ENCODE assay signal across 27 cellular contexts in the genomic region with DNA sequence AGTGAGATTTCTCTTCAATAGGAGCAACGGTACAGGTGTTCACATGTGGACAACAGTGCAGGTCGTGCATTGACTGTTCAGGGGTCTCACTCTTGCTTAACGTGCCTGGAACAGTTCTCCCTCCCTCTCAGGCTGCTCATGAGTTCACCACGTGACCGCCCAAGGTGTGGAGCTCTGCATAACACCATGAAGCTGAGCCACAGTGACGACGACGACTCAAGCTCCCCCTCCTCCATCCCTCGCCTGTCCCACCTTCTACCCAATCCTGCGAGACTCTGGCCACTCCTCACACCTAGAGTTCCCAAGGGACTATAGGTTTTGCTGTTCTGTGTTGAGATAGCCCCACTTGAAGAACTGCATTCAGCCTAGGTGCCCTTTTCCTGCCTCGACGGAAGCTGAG.
"Had no signal": no experiment of that assay in that cellular context is flagged by ENCODE, and none has a peak within 500 bp of the region (broad histone marks: within the 10 kb centered on the region; RNA-seq: fewer than 3 reads in every experiment).

No MANE protein-coding gene starts in this region.

- DNase-seq: activated CD4-positive, alpha-beta T cell treated with anti-CD3 and anti-CD28 coated beads for 36 hours; activated CD4-positive, alpha-beta T cell treated with anti-CD3 and anti-CD28 coated beads, Interleukin-2, amount 10 ng/mL, durations not matched to agents 7 days and 5 days; activated CD4-positive, alpha-beta T cell treated with anti-CD3 and anti-CD28 coated beads, Interleukin-2, amount 50 U/mL, for 48 hours; activated CD8-positive, alpha-beta T cell treated with anti-CD3 and anti-CD28 coated beads, Interleukin-2, amount 10 ng/mL, durations not matched to agents 7 days and 5 days; activated gamma-delta T cell treated with Interleukin-2 at 50 U/mL for 16 hours; activated naive CD4-positive, alpha-beta T cell treated with anti-CD3 and anti-CD28 coated beads for 36 hours; activated T-cell treated with anti-CD3 and anti-CD28 coated beads for 4 hours; activated T-cell treated with anti-CD3 and anti-CD28 coated beads, Interleukin-2, amount 50 U/mL, for 4 hours; adrenal gland; body of pancreas; Karpas-422; NCI-H1105; NCI-H1417 treated with DMSO at 0.1 percent for 48 hours; NCI-H1694 treated with DMSO at 0.1 percent for 48 hours; NCI-H2029 treated with DMSO at 0.1 percent for 48 hours; NCI-H345; NCI-H524 treated with DMSO at 0.1 percent for 48 hours; NCI-H748 treated with DMSO at 0.1 percent for 48 hours; SHP77; SJCRH30; T1000 had no signal

- H3K36me3 ChIP-seq: adrenal gland, breast epithelium, SJCRH30 had no signal

- H3K27ac Mint-ChIP-seq: activated CD4-positive, alpha-beta T cell treated with anti-CD3 and anti-CD28 coated beads for 36 hours; activated CD4-positive, alpha-beta T cell treated with anti-CD3 and anti-CD28 coated beads, Interleukin-2, amount 10 ng/mL, durations not matched to agents 7 days and 5 days; activated CD8-positive, alpha-beta T cell treated with anti-CD3 and anti-CD28 coated beads, Interleukin-2, amount 10 ng/mL, durations not matched to agents 7 days and 5 days; activated naive CD4-positive, alpha-beta T cell treated with anti-CD3 and anti-CD28 coated beads for 36 hours; activated naive CD4-positive, alpha-beta T cell treated with anti-CD3 and anti-CD28 coated beads, Interleukin-2, amount 50 U/mL, for 72 hours; activated T-helper 1 cell treated with anti-CD3 and anti-CD28 coated beads, Interleukin-12 subunit alpha, Interleukin-12 subunit beta, Interleukin-2, Interleukin-4 antibody, amounts not matched to agents 30 ng/mL and 10 ng/mL and 1 ng/mL, durations not matched to agents 14 hours and 24 hours and 36 hours had no signal

- H3K4me3 Mint-ChIP-seq: activated CD4-positive, alpha-beta T cell treated with anti-CD3 and anti-CD28 coated beads for 36 hours; activated CD4-positive, alpha-beta T cell treated with anti-CD3 and anti-CD28 coated beads, Interleukin-2, amount 10 ng/mL, durations not matched to agents 7 days and 5 days; activated CD8-positive, alpha-beta T cell treated with anti-CD3 and anti-CD28 coated beads, Interleukin-2, amount 10 ng/mL, durations not matched to agents 7 days and 5 days; activated naive CD4-positive, alpha-beta T cell treated with anti-CD3 and anti-CD28 coated beads for 36 hours; activated T-cell treated with anti-CD3 and anti-CD28 coated beads, Interleukin-2, amount 50 U/mL, for 4 hours; activated T-helper 1 cell treated with anti-CD3 and anti-CD28 coated beads, Interleukin-12 subunit alpha, Interleukin-12 subunit beta, Interleukin-2, Interleukin-4 antibody, amounts not matched to agents 30 ng/mL and 10 ng/mL and 1 ng/mL, durations not matched to agents 14 hours and 24 hours and 36 hours had no signal

- H3K27me3 Mint-ChIP-seq: activated CD4-positive, alpha-beta T cell treated with anti-CD3 and anti-CD28 coated beads for 36 hours; activated CD4-positive, alpha-beta T cell treated with anti-CD3 and anti-CD28 coated beads, Interleukin-2, amount 10 ng/mL, durations not matched to agents 7 days and 5 days had no signal

- H3K27ac ChIP-seq: adrenal gland, body of pancreas, breast epithelium, SJCRH30, SK-N-MC had no signal

- H3K27me3 ChIP-seq: adrenal gland, body of pancreas, breast epithelium, SJCRH30 had no signal

- H3K4me1 Mint-ChIP-seq: activated CD4-positive, alpha-beta T cell treated with anti-CD3 and anti-CD28 coated beads for 36 hours had no signal

- H3K4me1 ChIP-seq: adrenal gland, breast epithelium had no signal

- H3K9me3 ChIP-seq: adrenal gland, body of pancreas, breast epithelium, SJCRH30 had no signal

- H3K9me3 Mint-ChIP-seq: activated CD4-positive, alpha-beta T cell treated with anti-CD3 and anti-CD28 coated beads, Interleukin-2, amount 10 ng/mL, durations not matched to agents 7 days and 5 days; activated naive CD4-positive, alpha-beta T cell treated with anti-CD3 and anti-CD28 coated beads for 36 hours; activated naive CD4-positive, alpha-beta T cell treated with anti-CD3 and anti-CD28 coated beads, Interleukin-2, amount 50 U/mL, for 72 hours; activated T-cell treated with anti-CD3 and anti-CD28 coated beads, Interleukin-2, amount 50 U/mL, for 4 hours; activated T-helper 1 cell treated with anti-CD3 and anti-CD28 coated beads, Interleukin-12 subunit alpha, Interleukin-12 subunit beta, Interleukin-2, Interleukin-4 antibody, amounts not matched to agents 30 ng/mL and 10 ng/mL and 1 ng/mL, durations not matched to agents 14 hours and 24 hours and 36 hours had no signal

- H3K4me3 ChIP-seq: adrenal gland, body of pancreas, breast epithelium, SJCRH30, SK-N-MC had no signal

- ATAC-seq: activated CD4-positive, alpha-beta T cell treated with anti-CD3 and anti-CD28 coated beads for 36 hours; activated CD4-positive, CD25-positive, alpha-beta regulatory T cell treated with anti-CD3 and anti-CD28 coated beads, Interleukin-2, amount 50 U/mL, for 24 hours; activated CD8-positive, alpha-beta T cell treated with anti-CD3 and anti-CD28 coated beads, Interleukin-2, amount 10 ng/mL, durations not matched to agents 7 days and 5 days; activated naive CD4-positive, alpha-beta T cell treated with anti-CD3 and anti-CD28 coated beads, Interleukin-2, amount 50 U/mL, for 72 hours; activated T-cell treated with anti-CD3 and anti-CD28 coated beads, Interleukin-2, amount 50 U/mL, for 4 hours; body of pancreas; Panc1 had no signal

- H3K36me3 Mint-ChIP-seq: activated naive CD4-positive, alpha-beta T cell treated with anti-CD3 and anti-CD28 coated beads, Interleukin-2, amount 50 U/mL, for 72 hours had no signal
